ENCODE assay signal across 8 cellular contexts in the genomic region with DNA sequence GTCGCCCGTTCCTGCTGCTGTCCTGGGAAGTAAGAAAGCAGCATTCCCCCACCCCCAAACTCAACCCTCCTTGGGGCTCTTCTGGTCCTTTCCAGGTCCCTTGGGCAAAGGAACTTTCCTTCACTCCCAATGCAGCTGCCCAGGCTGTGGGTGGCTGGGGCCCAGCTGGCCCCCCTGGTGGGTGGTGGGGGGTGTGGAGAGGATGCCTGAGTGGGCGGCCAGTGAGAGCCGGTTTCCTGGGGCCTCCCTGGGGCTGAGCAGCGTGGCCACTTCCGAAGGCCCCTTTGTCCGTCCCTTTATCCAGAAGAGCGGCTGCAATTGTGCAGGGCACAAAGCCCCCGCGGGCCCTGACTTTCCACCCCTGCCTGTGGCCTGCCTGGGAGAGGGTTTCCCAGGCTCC.
"Had no signal": no experiment of that assay in that cellular context is flagged by ENCODE, and none has a peak within 500 bp of the region (broad histone marks: within the 10 kb centered on the region; RNA-seq: fewer than 3 reads in every experiment).

No MANE protein-coding gene starts in this region.

- H3K36me3 ChIP-seq: HAP-1 had no signal

- H2AFZ ChIP-seq: GM23338 had no signal

- DNase-seq: KBM-7 had no signal

- H3K4me3 ChIP-seq: GM23338, HAP-1 had no signal

- H3K4me3 Mint-ChIP-seq: GM23338, IgD-negative memory B cell had no signal

- H3K27ac Mint-ChIP-seq: GM23338, IgD-negative memory B cell had no signal

- H3K9ac ChIP-seq: KMS-11 had no signal

- H3K4me1 ChIP-seq: HAP-1 had no signal

- H3K9me3 Mint-ChIP-seq: GM23338, IgD-negative memory B cell had no signal

- H3K9me3 ChIP-seq: HAP-1 had no signal

- H3K4me2 ChIP-seq: GM23338, KMS-11 had no signal

- ATAC-seq: GM23338, HCT116, HepG2 had no signal

- H3K27ac ChIP-seq: HL-60, KMS-11 had no signal

- H3K36me3 Mint-ChIP-seq: IgD-negative memory B cell had no signal
